In genomic region chr17:64129765-64130558, GRCh38 we compare ENCODE assay signal across 8 cellular contexts. TPM values are rescaled to one million over a fixed set of nuclear protein-coding genes. Genes with fewer than 3 reads are reported as not detected.
DNase-seq lines count a peak whose midpoint lies in the region; ATAC-seq and TF ChIP-seq lines count a peak whose summit lies in the region.

ERN1 (minus strand) TSS chr17:64130144; CDS start chr17:64130029, 115 bp downstream.

- H3K27me3 Mint-ChIP-seq in activated CD4-positive, alpha-beta memory T cell treated with anti-CD3 and anti-CD28 coated beads for 36 hours: no peaks in the 10 kb centered on the region

- peak; percentile 71 for DNase-seq in NCI-H82 treated with DMSO at 0.1 percent for 48 hours (lab: John Stamatoyannopoulos, UW; ENCODE audit: unreplicated experiment)
- peak; percentile 94 for DNase-seq in activated CD4-positive, alpha-beta memory T cell treated with anti-CD3 and anti-CD28 coated beads for 36 hours
- DNase-seq in dermis microvascular lymphatic vessel endothelial cell (ENCODE audit: low read depth in 2 of 2): peak; percentile 78 to 96
- peak; percentile 97 for DNase-seq in right lobe of liver
- peak; percentile 90 for DNase-seq in stimulated activated CD4-positive, alpha-beta T cell treated with anti-CD3 and anti-CD28 coated beads, Interleukin-4, amount 100 ng/mL, for 24 hours

- no peaks in the 10 kb centered on the region for H3K36me3 ChIP-seq in right lobe of liver

- peaks cover 15% of the 10 kb centered on the region for H3K36me3 Mint-ChIP-seq in activated CD4-positive, alpha-beta memory T cell treated with anti-CD3 and anti-CD28 coated beads for 36 hours

- no peaks in the 10 kb centered on the region for H3K9me3 ChIP-seq in right lobe of liver

- peak within 1 kb of the TSS; percentile 99 for H3K27ac ChIP-seq in C4-2B
- peak within 1 kb of the TSS; percentile 89 to 99 (median 95) for H3K27ac ChIP-seq in right lobe of liver

- whole genome bisulfite sequencing in right lobe of liver (ENCODE audit: insufficient coverage, low coverage, low lambda C conversion rate, missing lambda C conversion rate): 0% methylated on average over 29 of the region's 98 CpGs

- peak; percentile 97 for TF ChIP-seq POLR2A in right lobe of liver (IDR thresholded peaks at IDR 0.05)

- peaks cover 56% of the 10 kb centered on the region for H3K4me1 Mint-ChIP-seq in activated CD4-positive, alpha-beta memory T cell treated with anti-CD3 and anti-CD28 coated beads for 36 hours (ENCODE audit: low read depth)

- peak within 1 kb of the TSS; percentile 90 for H3K4me3 Mint-ChIP-seq in activated CD4-positive, alpha-beta memory T cell treated with anti-CD3 and anti-CD28 coated beads for 36 hours

- intact Hi-C loops in activated CD4-positive, alpha-beta memory T cell treated with anti-CD3 and anti-CD28 coated beads for 36 hours (cut with micrococcal nuclease): loop anchor here (1.0 to 5.0 kb wide), 9 partner anchors 9 to 377 kb away; partner anchors contain the start of genes CEP95, DDX5 and GH1
- intact Hi-C loops in right lobe of liver (cut with DNase I): loop anchor here (5.0 to 10.0 kb wide), 4 partner anchors 65 to 215 kb away; partner anchors contain the start of genes CSHL1 (in 1 of the 2) and GH1 (in 1 of the 2)

- TF ChIP-seq CTCF in C4-2B (conservative IDR thresholded peaks at IDR 0.05) (no peak), right lobe of liver (IDR thresholded peaks at IDR 0.05) (no peak)

- ATAC-seq in GM19351 (IDR thresholded peaks at IDR 0.05; ENCODE audit: unreplicated experiment) (peak; percentile 76), HG03469 (IDR thresholded peaks at IDR 0.05; ENCODE audit: unreplicated experiment) (peak; percentile 63), right lobe of liver (peak; percentile 85 to 94 (median 88))

- peak within 1 kb of the TSS; percentile 72 to 86 (median 75) for H3K4me3 ChIP-seq in right lobe of liver

- CTCF ChIA-PET in activated CD4-positive, alpha-beta memory T cell treated with anti-CD3 and anti-CD28 coated beads for 36 hours (lab: Charles Lee): interaction anchor here (0.7 to 9.7 kb wide), 11 partner anchors 9 to 212 kb away, joined by 3 to 583 read pairs (median 6); partner anchors contain the start of genes GH1 and ICAM2

- POLR2A ChIA-PET in activated CD4-positive, alpha-beta memory T cell treated with anti-CD3 and anti-CD28 coated beads for 36 hours (lab: Charles Lee): interaction anchor here (0.6 to 6.8 kb wide), 18 partner anchors 9 to 183 kb away, joined by 3 to 85 read pairs (median 6); partner anchors contain the start of gene ICAM2

- H3K4me1 ChIP-seq in right lobe of liver: peaks cover 0 to 45% (median 6%) of the 10 kb centered on the region in 4 donors

- H3K27ac Mint-ChIP-seq in activated CD4-positive, alpha-beta memory T cell treated with anti-CD3 and anti-CD28 coated beads for 36 hours: peak within 1 kb of the TSS; percentile 93

- H3K9me3 Mint-ChIP-seq in activated CD4-positive, alpha-beta memory T cell treated with anti-CD3 and anti-CD28 coated beads for 36 hours: no peaks in the 10 kb centered on the region

- H3K27me3 ChIP-seq in right lobe of liver: no peaks in the 10 kb centered on the region

RNA-seq across cellular contexts. Expression of gene ERN1, which starts in this region (rescaled TPM):
- total RNA-seq in activated CD4-positive, alpha-beta memory T cell treated with anti-CD3 and anti-CD28 coated beads for 36 hours: 10 to 100 TPM; 45.3 to 47.7 TPM
- total RNA-seq in dermis microvascular lymphatic vessel endothelial cell (5.6 and 14.3 TPM in 2 replicates), right lobe of liver (10 to 100 TPM; 22.7 to 47.6 (median 28.7) TPM)

Comparison
In these comparisons a context has a peak if more than half of its experiments do, and no peak if none do; other contexts are left out.
1. Peak in every context shown above with its lines: DNase-seq, ATAC-seq, H3K4me3 ChIP-seq and H3K27ac ChIP-seq.